Comparison of ENCODE assay signal across 25 cellular contexts in the genomic region with DNA sequence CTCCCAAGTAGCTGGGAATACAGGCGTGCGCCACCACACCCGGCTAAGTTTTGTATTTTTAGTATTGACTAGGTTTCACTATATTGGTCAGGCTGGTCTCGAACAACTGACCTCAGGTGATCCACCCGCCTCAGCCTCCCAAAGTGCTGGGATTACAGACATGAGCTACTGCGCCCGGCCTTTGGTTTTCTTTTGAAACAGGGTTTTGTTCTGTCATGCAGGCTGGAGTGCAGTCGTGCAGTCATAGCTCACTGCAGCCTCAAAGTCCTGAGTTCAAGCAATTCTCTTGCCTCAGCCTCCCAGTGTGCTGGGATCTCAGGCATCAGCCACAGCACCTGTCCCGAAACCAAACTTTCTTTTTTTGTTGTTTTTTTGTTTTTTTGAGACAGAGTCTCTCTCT. TPM values are rescaled to one million over a fixed set of nuclear protein-coding genes. Genes with fewer than 3 reads are reported as not detected.
DNase-seq lines count a peak whose midpoint lies in the region; FAIRE-seq and TF ChIP-seq lines count a peak whose summit lies in the region.
"Had no signal": no experiment of that assay in that cellular context is flagged by ENCODE, and none has a peak within 500 bp of the region (broad histone marks: within the 10 kb centered on the region; RNA-seq: fewer than 3 reads in every experiment).

No MANE protein-coding gene starts in this region.

- FAIRE-seq in H54 (lab: Jason Lieb, UNC): no peak
- FAIRE-seq: A204.1, A549, D721Med had no signal

- DNase-seq in mesenteric fat pad (ENCODE audit: low spot score) (peak; percentile 59), H54 (ENCODE audit: insufficient read length, low spot score) (no peak)
- DNase-seq: 8988T; ACHN; AML-193; BE2C; C1 segment of cervical spinal cord; Caco-2; Calu3; CD4-positive, alpha-beta memory T cell; CD4-positive, alpha-beta T cell; CD4-positive, CD25-positive, alpha-beta regulatory T cell; CD8-positive, alpha-beta memory T cell; CD8-positive, alpha-beta T cell; COR-L47; DMS 273 treated with DMSO at 0.1 percent for 48 hours; DMS153; DMS53; DMS79; DMS79 treated with DMSO at 0.1 percent for 48 hours; DND-41; EL had no signal

- TF ChIP-seq POLR2A in H54 (IDR thresholded peaks at IDR 0.05; ENCODE audit: low read depth, low read length): no peak

RNA-seq across cellular contexts. Expression of gene PRR11, which starts 25.1 kb away (rescaled TPM):
- 2.9 TPM for total RNA-seq in mesenteric fat pad

RNA-seq across cellular contexts. Expression of gene SKA2, which starts 25.6 kb away (rescaled TPM):
- total RNA-seq in mesenteric fat pad: 21.2 TPM

RNA-seq across cellular contexts. Expression of gene SMG8, which starts 29.2 kb away (rescaled TPM):
- total RNA-seq in mesenteric fat pad: 9.0 TPM

RNA-seq across cellular contexts. Expression of gene GDPD1, which starts 39.7 kb away (rescaled TPM):
- 1.2 TPM for total RNA-seq in mesenteric fat pad
